ENCODE assay signal across 8 cellular contexts in the genomic region with DNA sequence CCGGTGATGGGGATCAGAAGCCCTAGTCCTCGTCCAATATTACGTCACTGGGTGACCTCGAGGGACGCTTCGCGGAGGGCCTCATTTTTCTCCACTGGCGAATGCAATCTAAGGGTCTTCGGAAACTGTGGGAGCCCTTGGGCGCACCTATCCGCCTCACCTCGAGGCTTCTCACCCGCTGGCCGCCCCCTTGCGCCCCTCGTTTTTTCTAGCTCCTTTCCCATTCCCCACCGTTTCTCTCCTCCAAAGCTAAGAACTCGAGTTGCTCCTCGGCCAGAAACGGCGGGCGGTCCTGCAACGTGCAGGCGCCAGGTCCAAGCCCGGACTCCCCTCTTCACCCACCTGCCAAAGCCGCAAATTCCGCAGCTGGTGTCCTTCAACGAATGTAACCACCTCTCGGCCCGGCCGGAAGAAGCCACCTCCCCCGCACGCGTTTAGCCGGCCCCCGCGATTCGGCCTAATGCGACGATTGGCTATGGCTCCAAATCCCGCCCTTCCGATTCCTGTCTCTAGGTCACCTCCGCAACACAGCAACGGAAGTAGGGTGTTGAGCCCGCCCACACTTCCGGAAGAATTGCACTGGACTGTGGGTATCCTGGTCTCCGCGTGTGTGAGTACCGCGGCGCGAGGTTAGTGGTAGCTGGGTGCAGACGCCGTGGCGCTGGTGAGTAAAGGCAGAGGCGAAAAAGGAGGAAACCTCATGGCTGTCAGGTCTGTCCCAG. TPM values are rescaled to one million over a fixed set of nuclear protein-coding genes. Genes with fewer than 3 reads are reported as not detected.
DNase-seq lines count a peak whose midpoint lies in the region; ATAC-seq and TF ChIP-seq lines count a peak whose summit lies in the region.

A gene with protein sequence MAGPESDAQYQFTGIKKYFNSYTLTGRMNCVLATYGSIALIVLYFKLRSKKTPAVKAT (minus strand): TSS at position 409 of the 722 bp plus-strand sequence. CDS start 4,018 bp downstream, outside the sequence.
A gene with protein sequence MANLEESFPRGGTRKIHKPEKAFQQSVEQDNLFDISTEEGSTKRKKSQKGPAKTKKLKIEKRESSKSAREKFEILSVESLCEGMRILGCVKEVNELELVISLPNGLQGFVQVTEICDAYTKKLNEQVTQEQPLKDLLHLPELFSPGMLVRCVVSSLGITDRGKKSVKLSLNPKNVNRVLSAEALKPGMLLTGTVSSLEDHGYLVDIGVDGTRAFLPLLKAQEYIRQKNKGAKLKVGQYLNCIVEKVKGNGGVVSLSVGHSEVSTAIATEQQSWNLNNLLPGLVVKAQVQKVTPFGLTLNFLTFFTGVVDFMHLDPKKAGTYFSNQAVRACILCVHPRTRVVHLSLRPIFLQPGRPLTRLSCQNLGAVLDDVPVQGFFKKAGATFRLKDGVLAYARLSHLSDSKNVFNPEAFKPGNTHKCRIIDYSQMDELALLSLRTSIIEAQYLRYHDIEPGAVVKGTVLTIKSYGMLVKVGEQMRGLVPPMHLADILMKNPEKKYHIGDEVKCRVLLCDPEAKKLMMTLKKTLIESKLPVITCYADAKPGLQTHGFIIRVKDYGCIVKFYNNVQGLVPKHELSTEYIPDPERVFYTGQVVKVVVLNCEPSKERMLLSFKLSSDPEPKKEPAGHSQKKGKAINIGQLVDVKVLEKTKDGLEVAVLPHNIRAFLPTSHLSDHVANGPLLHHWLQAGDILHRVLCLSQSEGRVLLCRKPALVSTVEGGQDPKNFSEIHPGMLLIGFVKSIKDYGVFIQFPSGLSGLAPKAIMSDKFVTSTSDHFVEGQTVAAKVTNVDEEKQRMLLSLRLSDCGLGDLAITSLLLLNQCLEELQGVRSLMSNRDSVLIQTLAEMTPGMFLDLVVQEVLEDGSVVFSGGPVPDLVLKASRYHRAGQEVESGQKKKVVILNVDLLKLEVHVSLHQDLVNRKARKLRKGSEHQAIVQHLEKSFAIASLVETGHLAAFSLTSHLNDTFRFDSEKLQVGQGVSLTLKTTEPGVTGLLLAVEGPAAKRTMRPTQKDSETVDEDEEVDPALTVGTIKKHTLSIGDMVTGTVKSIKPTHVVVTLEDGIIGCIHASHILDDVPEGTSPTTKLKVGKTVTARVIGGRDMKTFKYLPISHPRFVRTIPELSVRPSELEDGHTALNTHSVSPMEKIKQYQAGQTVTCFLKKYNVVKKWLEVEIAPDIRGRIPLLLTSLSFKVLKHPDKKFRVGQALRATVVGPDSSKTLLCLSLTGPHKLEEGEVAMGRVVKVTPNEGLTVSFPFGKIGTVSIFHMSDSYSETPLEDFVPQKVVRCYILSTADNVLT (N-terminal part only) (plus strand): TSS at position 560 of the 722 bp plus-strand sequence. CDS start 1,801 bp downstream, outside the sequence.

- H3K36me3 Mint-ChIP-seq in activated CD4-positive, alpha-beta T cell treated with anti-CD3 and anti-CD28 coated beads for 36 hours (ENCODE audit: low read depth) = peaks cover 64% of the 10 kb centered on the region

- H3K27ac Mint-ChIP-seq in activated CD4-positive, alpha-beta T cell treated with anti-CD3 and anti-CD28 coated beads for 36 hours = peak within 1 kb of the TSS; percentile 95

- peak; percentile 98 for ATAC-seq in HG03439 (IDR thresholded peaks at IDR 0.05; ENCODE audit: unreplicated experiment)
- ATAC-seq in activated CD4-positive, alpha-beta T cell treated with anti-CD3 and anti-CD28 coated beads for 36 hours = peak; percentile 100

- POLR2A ChIA-PET in activated CD4-positive, alpha-beta T cell treated with anti-CD3 and anti-CD28 coated beads for 36 hours (lab: Charles Lee) = interaction anchor here (0.5 to 1.0 kb wide), 5 partner anchors 28 to 665 kb away, joined by 3 to 6 read pairs (median 3); a partner anchor contains a TSS

- DNase-seq in Ammon's horn (ENCODE audit: low spot score) = peak; percentile 99
- DNase-seq in NCI-H510A treated with DMSO at 0.1 percent for 48 hours (lab: John Stamatoyannopoulos, UW) = peak; percentile 98
- DNase-seq in activated CD4-positive, alpha-beta T cell treated with anti-CD3 and anti-CD28 coated beads for 36 hours = peak; percentile 98
- peak; percentile 98 for DNase-seq in kidney glomerular epithelial cell (lab: John Stamatoyannopoulos, UW)
- peak; percentile 80 to 98 (median 94) for DNase-seq in stimulated activated CD4-positive, alpha-beta T cell treated with anti-CD3 and anti-CD28 coated beads, Interleukin-1b, Interleukin-23, amount 100 ng/mL, for 24 hours (ENCODE audit: low read depth in 4 of 4, low spot score in 1 of 4)

- no peaks in the 10 kb centered on the region for H3K9me3 Mint-ChIP-seq in activated CD4-positive, alpha-beta T cell treated with anti-CD3 and anti-CD28 coated beads for 36 hours (ENCODE audit: low read depth)

- no peaks in the 10 kb centered on the region for H3K27me3 Mint-ChIP-seq in activated CD4-positive, alpha-beta T cell treated with anti-CD3 and anti-CD28 coated beads for 36 hours

- peaks cover 57% of the 10 kb centered on the region for H3K4me1 Mint-ChIP-seq in activated CD4-positive, alpha-beta T cell treated with anti-CD3 and anti-CD28 coated beads for 36 hours

- H3K27ac ChIP-seq in cingulate gyrus (ENCODE audit: low read depth, low read length) = peak within 1 kb of the TSS; percentile 72

- peak; percentile 92 for TF ChIP-seq POLR2A in GM19099 (IDR thresholded peaks at IDR 0.05; ENCODE audit: extremely low read depth, insufficient read length, low read depth)

- CTCF ChIA-PET in activated CD4-positive, alpha-beta T cell treated with anti-CD3 and anti-CD28 coated beads for 36 hours (lab: Charles Lee) = interaction anchor here (0.7 to 1.3 kb wide), 9 partner anchors 12 to 94 kb away, joined by 3 to 5 read pairs (median 4); no protein-coding TSS in a partner anchor

- H3K4me3 Mint-ChIP-seq in activated CD4-positive, alpha-beta T cell treated with anti-CD3 and anti-CD28 coated beads for 36 hours = peak within 1 kb of the TSS; percentile 99

- intact Hi-C loops in activated CD4-positive, alpha-beta T cell treated with anti-CD3 and anti-CD28 coated beads for 36 hours (cut with DNase I, micrococcal nuclease) = loop anchor here (1.0 to 10.0 kb wide), 10 partner anchors 28 to 1244 kb away; a partner anchor contains a TSS

RNA-seq across cellular contexts. Expression of the first gene that starts in this region (rescaled TPM):
- total RNA-seq in activated CD4-positive, alpha-beta T cell treated with anti-CD3 and anti-CD28 coated beads for 36 hours = 100 to 1,000 TPM; 377 to 447 TPM

RNA-seq across cellular contexts. Expression of the second gene that starts in this region (rescaled TPM):
- 10 to 100 TPM; 60.6 to 73.8 TPM for total RNA-seq in activated CD4-positive, alpha-beta T cell treated with anti-CD3 and anti-CD28 coated beads for 36 hours

Comparison
In these comparisons a context has a peak if more than half of its experiments do, and no peak if none do; other contexts are left out.
1. Peak in every context shown above with its lines: DNase-seq, ATAC-seq and H3K27ac ChIP-seq.